ENCODE assay signal across 24 cellular contexts in genomic region chr1:212733109-212733508, GRCh38.
"Had no signal": no experiment of that assay in that cellular context is flagged by ENCODE, and none has a peak within 500 bp of the region (broad histone marks: within the 10 kb centered on the region; RNA-seq: fewer than 3 reads in every experiment).

No MANE protein-coding gene starts in this region.

- H3K27ac Mint-ChIP-seq: dendritic cell treated with granulocyte-macrophage colony-stimulating factor and Interleukin-4, amounts not matched to agents 40 ng/mL and 50 ng/mL, for 4 days; endodermal cell; mesothelial cell of epicardium; naive B cell had no signal

- DNase-seq: colonic mucosa; cortex of kidney; effector CD8-positive, alpha-beta T cell; effector memory CD8-positive, alpha-beta T cell; endodermal cell; erythroblast; esophagus squamous epithelium; foreskin fibroblast; foreskin melanocyte; gastrocnemius medialis; glutamatergic neuron; head of caudate nucleus; heart right ventricle; hippocampal formation; left cardiac atrium; left lung; left ventricle myocardium superior; lower lobe of right lung; mesenchymal stem cell; mucosa of descending colon; naive B cell had no signal

- H3K4me3 Mint-ChIP-seq: dendritic cell treated with granulocyte-macrophage colony-stimulating factor and Interleukin-4, amounts not matched to agents 40 ng/mL and 50 ng/mL, for 4 days; effector memory CD8-positive, alpha-beta T cell; endodermal cell; mesothelial cell of epicardium; naive B cell had no signal

- ATAC-seq: effector memory CD8-positive, alpha-beta T cell; esophagus mucosa; gastrocnemius medialis; heart right ventricle; left cardiac atrium; left lung; left ventricle myocardium superior; lower lobe of right lung; mucosa of descending colon had no signal

- H3K27me3 Mint-ChIP-seq: dendritic cell treated with granulocyte-macrophage colony-stimulating factor and Interleukin-4, amounts not matched to agents 40 ng/mL and 50 ng/mL, for 4 days; effector memory CD8-positive, alpha-beta T cell; naive B cell had no signal

- H3K9me3 Mint-ChIP-seq: dendritic cell treated with granulocyte-macrophage colony-stimulating factor and Interleukin-4, amounts not matched to agents 40 ng/mL and 50 ng/mL, for 4 days; effector memory CD8-positive, alpha-beta T cell; endodermal cell had no signal
